In the genomic region with DNA sequence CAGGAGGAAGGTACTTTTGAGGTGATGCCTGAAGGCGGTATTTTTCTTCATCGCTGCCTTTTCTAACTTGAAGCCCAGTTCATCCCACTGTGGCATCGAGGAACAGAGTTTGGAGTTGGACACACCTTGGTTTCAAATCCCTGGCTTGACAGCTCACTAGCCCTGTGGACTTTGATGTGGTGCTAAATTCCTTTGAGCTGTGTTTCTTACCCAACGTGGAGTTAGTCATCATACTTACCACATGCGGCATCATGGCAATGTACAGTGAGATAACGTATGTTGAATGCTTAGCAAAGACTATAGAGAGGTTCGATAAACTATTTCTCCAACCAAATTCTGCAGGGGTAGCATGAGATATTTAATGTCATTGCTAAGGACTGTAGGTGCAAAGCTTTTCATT, we compare ENCODE assay signal across 8 cellular contexts. TPM values are rescaled to one million over a fixed set of nuclear protein-coding genes. Genes with fewer than 3 reads are reported as not detected.
DNase-seq lines count a peak whose midpoint lies in the region; ATAC-seq, FAIRE-seq and TF ChIP-seq lines count a peak whose summit lies in the region.

No MANE protein-coding gene starts in this region.

- H3K36me3 ChIP-seq in CD4-positive, CD25-positive, alpha-beta regulatory T cell (ENCODE audit: control insufficient read depth, insufficient read depth, low read length): no peaks in the 10 kb centered on the region
- H3K36me3 ChIP-seq in effector memory CD4-positive, alpha-beta T cell (ENCODE audit: control insufficient read depth, insufficient read depth, low read length): no peaks in the 10 kb centered on the region
- H3K36me3 ChIP-seq in MM.1S (replicated peaks; ENCODE audit: insufficient read depth, low read length): no peaks in the 10 kb centered on the region

- H3K36me3 Mint-ChIP-seq in CD4-positive, CD25-positive, alpha-beta regulatory T cell: no peaks in the 10 kb centered on the region
- peaks cover 37% of the 10 kb centered on the region for H3K36me3 Mint-ChIP-seq in nephron progenitor cell (ENCODE audit: low read depth)
- H3K36me3 Mint-ChIP-seq in naive thymus-derived CD8-positive, alpha-beta T cell: peaks cover 0 to 3% (median under 1%) of the 10 kb centered on the region in 3 donors

- no peak for TF ChIP-seq POLR2A in GM12892 (IDR thresholded peaks at IDR 0.05; ENCODE audit: low read depth, low read length)

- H3F3A ChIP-seq in MM.1S (ENCODE audit: insufficient read depth, low read length): no peaks in the 10 kb centered on the region

- H3K79me2 ChIP-seq in MM.1S (ENCODE audit: low read length): no peaks in the 10 kb centered on the region

- FAIRE-seq in GM12892 (lab: Jason Lieb, UNC): no peak

- H4K20me1 ChIP-seq in MM.1S (ENCODE audit: insufficient read depth, low read length): no peaks in the 10 kb centered on the region

- H3K9me3 ChIP-seq in CD4-positive, CD25-positive, alpha-beta regulatory T cell (ENCODE audit: control insufficient read depth in 2 of 2, low read length in 2 of 2): no peaks in the 10 kb centered on the region
- no peaks in the 10 kb centered on the region for H3K9me3 ChIP-seq in effector memory CD4-positive, alpha-beta T cell (ENCODE audit: control insufficient read depth, low read length)
- no peaks in the 10 kb centered on the region for H3K9me3 ChIP-seq in MM.1S (replicated peaks; ENCODE audit: insufficient read depth, low read length)

- peak overlapping the region; percentile 49 for H3K27ac ChIP-seq in CD4-positive, CD25-positive, alpha-beta regulatory T cell (ENCODE audit: insufficient read depth, low read length, poor library complexity, severe bottlenecking)
- peak overlapping the region; percentile 90 for H3K27ac ChIP-seq in effector memory CD4-positive, alpha-beta T cell (ENCODE audit: insufficient read depth, low read length, poor library complexity, severe bottlenecking)
- no peak overlapping the region for H3K27ac ChIP-seq in MM.1S (ENCODE audit: low read length)

- H3K27me3 Mint-ChIP-seq in CD4-positive, CD25-positive, alpha-beta regulatory T cell: peaks cover 40% of the 10 kb centered on the region
- peaks cover 6% of the 10 kb centered on the region for H3K27me3 Mint-ChIP-seq in nephron progenitor cell (ENCODE audit: low read depth, poor library complexity)
- H3K27me3 Mint-ChIP-seq in naive thymus-derived CD8-positive, alpha-beta T cell: peaks cover 8 to 55% (median 34%) of the 10 kb centered on the region in 5 donors

- no peak for DNase-seq in CD4-positive, CD25-positive, alpha-beta regulatory T cell
- peak; percentile 48 for DNase-seq in MV-4-11 (lab: John Stamatoyannopoulos, UW)
- no peak for DNase-seq in effector memory CD4-positive, alpha-beta T cell
- no peak for DNase-seq in nephron progenitor cell
- DNase-seq in MM.1S: no peak
- no peak for DNase-seq in naive thymus-derived CD8-positive, alpha-beta T cell
- DNase-seq in GM12892 (ENCODE audit: insufficient read length): no peak

- no peak overlapping the region for H3K4me2 ChIP-seq in MM.1S (ENCODE audit: low read depth, low read length)

- POLR2A ChIA-PET in naive thymus-derived CD8-positive, alpha-beta T cell (lab: Charles Lee): no interaction called here

- ATAC-seq in CD4-positive, CD25-positive, alpha-beta regulatory T cell (ENCODE audit: low read depth in 2 of 2): peak in 1 of 2 donors; percentile 39
- ATAC-seq in activated CD4-positive, CD25-positive, alpha-beta regulatory T cell treated with anti-CD3 and anti-CD28 coated beads, Interleukin-2, amount 50 U/mL, for 24 hours: no peak
- ATAC-seq in naive thymus-derived CD8-positive, alpha-beta T cell: no peak

- H3K4me3 ChIP-seq in CD4-positive, CD25-positive, alpha-beta regulatory T cell (ENCODE audit: low read depth, low read length): no peak overlapping the region
- H3K4me3 ChIP-seq in effector memory CD4-positive, alpha-beta T cell (ENCODE audit: insufficient read depth, low read depth, low read length, poor library complexity, severe bottlenecking): no peak overlapping the region
- no peak overlapping the region for H3K4me3 ChIP-seq in MM.1S (ENCODE audit: low read length)

- H3K4me1 ChIP-seq in CD4-positive, CD25-positive, alpha-beta regulatory T cell (ENCODE audit: control insufficient read depth, insufficient read depth, low read length, poor library complexity, severe bottlenecking): peaks cover 57% of the 10 kb centered on the region
- peaks cover 67% of the 10 kb centered on the region for H3K4me1 ChIP-seq in effector memory CD4-positive, alpha-beta T cell (ENCODE audit: control insufficient read depth, insufficient read depth, low read length, poor library complexity, severe bottlenecking)
- no peaks in the 10 kb centered on the region for H3K4me1 ChIP-seq in MM.1S (ENCODE audit: low read length)

- H3K4me3 Mint-ChIP-seq in CD4-positive, CD25-positive, alpha-beta regulatory T cell: peak overlapping the region in 2 of 4 donors; percentile 70 to 84
- H3K4me3 Mint-ChIP-seq in nephron progenitor cell: peak overlapping the region; percentile 88
- peak overlapping the region in 4 of 10 donors; percentile 5 to 61 (median 46) for H3K4me3 Mint-ChIP-seq in naive thymus-derived CD8-positive, alpha-beta T cell

- H3K27me3 ChIP-seq in CD4-positive, CD25-positive, alpha-beta regulatory T cell (ENCODE audit: control insufficient read depth, insufficient read depth, low read length): peaks cover 2% of the 10 kb centered on the region
- H3K27me3 ChIP-seq in effector memory CD4-positive, alpha-beta T cell (replicated peaks; ENCODE audit: control insufficient read depth, insufficient read depth, low read length, poor library complexity, severe bottlenecking): no peaks in the 10 kb centered on the region
- H3K27me3 ChIP-seq in MM.1S (replicated peaks; ENCODE audit: insufficient read depth, low read length): peaks cover 13% of the 10 kb centered on the region; the same call in 1 of the 2 replicates

- TF ChIP-seq CTCF in nephron progenitor cell (IDR thresholded peaks at IDR 0.05) (no peak), MM.1S (IDR thresholded peaks at IDR 0.05; ENCODE audit: low read length) (no peak)

- H3K27ac Mint-ChIP-seq in CD4-positive, CD25-positive, alpha-beta regulatory T cell: no peak overlapping the region
- H3K27ac Mint-ChIP-seq in nephron progenitor cell: peak overlapping the region; percentile 94
- peak overlapping the region in 2 of 10 donors; percentile 37 to 79 for H3K27ac Mint-ChIP-seq in naive thymus-derived CD8-positive, alpha-beta T cell

- H3K4me1 Mint-ChIP-seq in CD4-positive, CD25-positive, alpha-beta regulatory T cell: peaks cover 18 to 54% (median 39%) of the 10 kb centered on the region in 4 donors
- H3K4me1 Mint-ChIP-seq in nephron progenitor cell: peaks cover 65% of the 10 kb centered on the region
- H3K4me1 Mint-ChIP-seq in naive thymus-derived CD8-positive, alpha-beta T cell: peaks cover 17 to 79% (median 43%) of the 10 kb centered on the region in 4 donors

- H3K9me2 ChIP-seq in MM.1S (replicated peaks; ENCODE audit: insufficient read depth, low read length): no peaks in the 10 kb centered on the region

- H2AFZ ChIP-seq in MM.1S (ENCODE audit: low read length): no peak overlapping the region

- no peak overlapping the region for H3K9ac ChIP-seq in MM.1S (ENCODE audit: low read length)

- H3K9me3 Mint-ChIP-seq in CD4-positive, CD25-positive, alpha-beta regulatory T cell: peaks cover 0 to 6% (median 2%) of the 10 kb centered on the region in 7 donors
- H3K9me3 Mint-ChIP-seq in nephron progenitor cell: peaks cover 14% of the 10 kb centered on the region
- H3K9me3 Mint-ChIP-seq in naive thymus-derived CD8-positive, alpha-beta T cell: peaks cover under 1 to 4% (median 3%) of the 10 kb centered on the region in 9 donors

RNA-seq across cellular contexts. Expression of gene PLEKHG3, which starts 3.4 kb away (rescaled TPM):
- 31.9 TPM for total RNA-seq in CD4-positive, CD25-positive, alpha-beta regulatory T cell
- 10 to 100 TPM in 1 of 4 donors, 1 to 10 TPM in 3; 2.1 to 10.5 (median 4.5) TPM for polyA plus RNA-seq in CD4-positive, CD25-positive, alpha-beta regulatory T cell
- 1 to 10 TPM in 1 of 2 experiments, under 1 TPM in 1; 0.55 to 1.4 TPM for total RNA-seq in naive thymus-derived CD8-positive, alpha-beta T cell
- 10 to 100 TPM in 1 of 3 donors, 1 to 10 TPM in 2; 1.2 to 12.2 (median 1.6) TPM for polyA plus RNA-seq in naive thymus-derived CD8-positive, alpha-beta T cell
- 0.30 TPM for polyA plus RNA-seq in GM12892 (2012; ENCODE audit: missing spikeins)

Comparison
In these comparisons a context has a peak if more than half of its experiments do, and no peak if none do; other contexts are left out.
1. RNA of gene PLEKHG3, which starts 3.4 kb away (total RNA-seq): 31.9 TPM in CD4-positive, CD25-positive, alpha-beta regulatory T cell (single experiment); 0.55 to 1.4 TPM in naive thymus-derived CD8-positive, alpha-beta T cell; every median in the first group is over 10 times any median in the second.